ENCODE assay signal across 1 cellular context in the genomic region with DNA sequence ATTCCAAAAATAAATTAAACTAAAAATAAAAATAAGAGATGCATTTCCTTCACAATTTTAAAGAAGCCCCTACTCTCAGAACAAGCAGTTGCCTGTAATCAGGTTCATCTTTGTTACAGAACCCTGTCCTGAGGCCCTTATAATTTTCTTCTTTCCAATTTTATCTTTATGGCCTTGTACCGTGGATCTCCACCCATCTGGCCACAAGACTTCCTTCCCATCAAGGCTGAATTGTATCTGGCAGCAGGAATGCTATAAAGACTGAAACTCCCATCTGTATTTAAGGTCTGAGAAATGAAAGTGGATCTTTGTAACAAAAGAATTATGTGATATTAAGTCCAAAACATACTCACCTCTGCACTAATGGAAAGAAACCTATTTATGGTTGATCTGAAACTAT.
TF ChIP-seq lines count a peak whose summit lies in the region.

No MANE protein-coding gene starts in this region.

TF ChIP-seq in K562, 482 proteins besides CTCF, POLR2A, EP300 and RAD21 (continued from another document):
- TF ChIP-seq, protein P1, sequence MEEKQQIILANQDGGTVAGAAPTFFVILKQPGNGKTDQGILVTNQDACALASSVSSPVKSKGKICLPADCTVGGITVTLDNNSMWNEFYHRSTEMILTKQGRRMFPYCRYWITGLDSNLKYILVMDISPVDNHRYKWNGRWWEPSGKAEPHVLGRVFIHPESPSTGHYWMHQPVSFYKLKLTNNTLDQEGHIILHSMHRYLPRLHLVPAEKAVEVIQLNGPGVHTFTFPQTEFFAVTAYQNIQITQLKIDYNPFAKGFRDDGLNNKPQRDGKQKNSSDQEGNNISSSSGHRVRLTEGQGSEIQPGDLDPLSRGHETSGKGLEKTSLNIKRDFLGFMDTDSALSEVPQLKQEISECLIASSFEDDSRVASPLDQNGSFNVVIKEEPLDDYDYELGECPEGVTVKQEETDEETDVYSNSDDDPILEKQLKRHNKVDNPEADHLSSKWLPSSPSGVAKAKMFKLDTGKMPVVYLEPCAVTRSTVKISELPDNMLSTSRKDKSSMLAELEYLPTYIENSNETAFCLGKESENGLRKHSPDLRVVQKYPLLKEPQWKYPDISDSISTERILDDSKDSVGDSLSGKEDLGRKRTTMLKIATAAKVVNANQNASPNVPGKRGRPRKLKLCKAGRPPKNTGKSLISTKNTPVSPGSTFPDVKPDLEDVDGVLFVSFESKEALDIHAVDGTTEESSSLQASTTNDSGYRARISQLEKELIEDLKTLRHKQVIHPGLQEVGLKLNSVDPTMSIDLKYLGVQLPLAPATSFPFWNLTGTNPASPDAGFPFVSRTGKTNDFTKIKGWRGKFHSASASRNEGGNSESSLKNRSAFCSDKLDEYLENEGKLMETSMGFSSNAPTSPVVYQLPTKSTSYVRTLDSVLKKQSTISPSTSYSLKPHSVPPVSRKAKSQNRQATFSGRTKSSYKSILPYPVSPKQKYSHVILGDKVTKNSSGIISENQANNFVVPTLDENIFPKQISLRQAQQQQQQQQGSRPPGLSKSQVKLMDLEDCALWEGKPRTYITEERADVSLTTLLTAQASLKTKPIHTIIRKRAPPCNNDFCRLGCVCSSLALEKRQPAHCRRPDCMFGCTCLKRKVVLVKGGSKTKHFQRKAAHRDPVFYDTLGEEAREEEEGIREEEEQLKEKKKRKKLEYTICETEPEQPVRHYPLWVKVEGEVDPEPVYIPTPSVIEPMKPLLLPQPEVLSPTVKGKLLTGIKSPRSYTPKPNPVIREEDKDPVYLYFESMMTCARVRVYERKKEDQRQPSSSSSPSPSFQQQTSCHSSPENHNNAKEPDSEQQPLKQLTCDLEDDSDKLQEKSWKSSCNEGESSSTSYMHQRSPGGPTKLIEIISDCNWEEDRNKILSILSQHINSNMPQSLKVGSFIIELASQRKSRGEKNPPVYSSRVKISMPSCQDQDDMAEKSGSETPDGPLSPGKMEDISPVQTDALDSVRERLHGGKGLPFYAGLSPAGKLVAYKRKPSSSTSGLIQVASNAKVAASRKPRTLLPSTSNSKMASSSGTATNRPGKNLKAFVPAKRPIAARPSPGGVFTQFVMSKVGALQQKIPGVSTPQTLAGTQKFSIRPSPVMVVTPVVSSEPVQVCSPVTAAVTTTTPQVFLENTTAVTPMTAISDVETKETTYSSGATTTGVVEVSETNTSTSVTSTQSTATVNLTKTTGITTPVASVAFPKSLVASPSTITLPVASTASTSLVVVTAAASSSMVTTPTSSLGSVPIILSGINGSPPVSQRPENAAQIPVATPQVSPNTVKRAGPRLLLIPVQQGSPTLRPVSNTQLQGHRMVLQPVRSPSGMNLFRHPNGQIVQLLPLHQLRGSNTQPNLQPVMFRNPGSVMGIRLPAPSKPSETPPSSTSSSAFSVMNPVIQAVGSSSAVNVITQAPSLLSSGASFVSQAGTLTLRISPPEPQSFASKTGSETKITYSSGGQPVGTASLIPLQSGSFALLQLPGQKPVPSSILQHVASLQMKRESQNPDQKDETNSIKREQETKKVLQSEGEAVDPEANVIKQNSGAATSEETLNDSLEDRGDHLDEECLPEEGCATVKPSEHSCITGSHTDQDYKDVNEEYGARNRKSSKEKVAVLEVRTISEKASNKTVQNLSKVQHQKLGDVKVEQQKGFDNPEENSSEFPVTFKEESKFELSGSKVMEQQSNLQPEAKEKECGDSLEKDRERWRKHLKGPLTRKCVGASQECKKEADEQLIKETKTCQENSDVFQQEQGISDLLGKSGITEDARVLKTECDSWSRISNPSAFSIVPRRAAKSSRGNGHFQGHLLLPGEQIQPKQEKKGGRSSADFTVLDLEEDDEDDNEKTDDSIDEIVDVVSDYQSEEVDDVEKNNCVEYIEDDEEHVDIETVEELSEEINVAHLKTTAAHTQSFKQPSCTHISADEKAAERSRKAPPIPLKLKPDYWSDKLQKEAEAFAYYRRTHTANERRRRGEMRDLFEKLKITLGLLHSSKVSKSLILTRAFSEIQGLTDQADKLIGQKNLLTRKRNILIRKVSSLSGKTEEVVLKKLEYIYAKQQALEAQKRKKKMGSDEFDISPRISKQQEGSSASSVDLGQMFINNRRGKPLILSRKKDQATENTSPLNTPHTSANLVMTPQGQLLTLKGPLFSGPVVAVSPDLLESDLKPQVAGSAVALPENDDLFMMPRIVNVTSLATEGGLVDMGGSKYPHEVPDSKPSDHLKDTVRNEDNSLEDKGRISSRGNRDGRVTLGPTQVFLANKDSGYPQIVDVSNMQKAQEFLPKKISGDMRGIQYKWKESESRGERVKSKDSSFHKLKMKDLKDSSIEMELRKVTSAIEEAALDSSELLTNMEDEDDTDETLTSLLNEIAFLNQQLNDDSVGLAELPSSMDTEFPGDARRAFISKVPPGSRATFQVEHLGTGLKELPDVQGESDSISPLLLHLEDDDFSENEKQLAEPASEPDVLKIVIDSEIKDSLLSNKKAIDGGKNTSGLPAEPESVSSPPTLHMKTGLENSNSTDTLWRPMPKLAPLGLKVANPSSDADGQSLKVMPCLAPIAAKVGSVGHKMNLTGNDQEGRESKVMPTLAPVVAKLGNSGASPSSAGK (IDR thresholded peaks at IDR 0.05): no peak
- TF ChIP-seq DNMT1 (IDR thresholded peaks at IDR 0.05) (no peak), MTA2 (IDR thresholded peaks at IDR 0.05; ENCODE audit: low read depth) (no peak)
- TF ChIP-seq, protein P2, sequence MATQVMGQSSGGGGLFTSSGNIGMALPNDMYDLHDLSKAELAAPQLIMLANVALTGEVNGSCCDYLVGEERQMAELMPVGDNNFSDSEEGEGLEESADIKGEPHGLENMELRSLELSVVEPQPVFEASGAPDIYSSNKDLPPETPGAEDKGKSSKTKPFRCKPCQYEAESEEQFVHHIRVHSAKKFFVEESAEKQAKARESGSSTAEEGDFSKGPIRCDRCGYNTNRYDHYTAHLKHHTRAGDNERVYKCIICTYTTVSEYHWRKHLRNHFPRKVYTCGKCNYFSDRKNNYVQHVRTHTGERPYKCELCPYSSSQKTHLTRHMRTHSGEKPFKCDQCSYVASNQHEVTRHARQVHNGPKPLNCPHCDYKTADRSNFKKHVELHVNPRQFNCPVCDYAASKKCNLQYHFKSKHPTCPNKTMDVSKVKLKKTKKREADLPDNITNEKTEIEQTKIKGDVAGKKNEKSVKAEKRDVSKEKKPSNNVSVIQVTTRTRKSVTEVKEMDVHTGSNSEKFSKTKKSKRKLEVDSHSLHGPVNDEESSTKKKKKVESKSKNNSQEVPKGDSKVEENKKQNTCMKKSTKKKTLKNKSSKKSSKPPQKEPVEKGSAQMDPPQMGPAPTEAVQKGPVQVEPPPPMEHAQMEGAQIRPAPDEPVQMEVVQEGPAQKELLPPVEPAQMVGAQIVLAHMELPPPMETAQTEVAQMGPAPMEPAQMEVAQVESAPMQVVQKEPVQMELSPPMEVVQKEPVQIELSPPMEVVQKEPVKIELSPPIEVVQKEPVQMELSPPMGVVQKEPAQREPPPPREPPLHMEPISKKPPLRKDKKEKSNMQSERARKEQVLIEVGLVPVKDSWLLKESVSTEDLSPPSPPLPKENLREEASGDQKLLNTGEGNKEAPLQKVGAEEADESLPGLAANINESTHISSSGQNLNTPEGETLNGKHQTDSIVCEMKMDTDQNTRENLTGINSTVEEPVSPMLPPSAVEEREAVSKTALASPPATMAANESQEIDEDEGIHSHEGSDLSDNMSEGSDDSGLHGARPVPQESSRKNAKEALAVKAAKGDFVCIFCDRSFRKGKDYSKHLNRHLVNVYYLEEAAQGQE (CRISPR knock-in tag; IDR thresholded peaks at IDR 0.05; ENCODE audit: low read depth): no peak
